ENCODE assay signal across 1 cellular context in the genomic region with DNA sequence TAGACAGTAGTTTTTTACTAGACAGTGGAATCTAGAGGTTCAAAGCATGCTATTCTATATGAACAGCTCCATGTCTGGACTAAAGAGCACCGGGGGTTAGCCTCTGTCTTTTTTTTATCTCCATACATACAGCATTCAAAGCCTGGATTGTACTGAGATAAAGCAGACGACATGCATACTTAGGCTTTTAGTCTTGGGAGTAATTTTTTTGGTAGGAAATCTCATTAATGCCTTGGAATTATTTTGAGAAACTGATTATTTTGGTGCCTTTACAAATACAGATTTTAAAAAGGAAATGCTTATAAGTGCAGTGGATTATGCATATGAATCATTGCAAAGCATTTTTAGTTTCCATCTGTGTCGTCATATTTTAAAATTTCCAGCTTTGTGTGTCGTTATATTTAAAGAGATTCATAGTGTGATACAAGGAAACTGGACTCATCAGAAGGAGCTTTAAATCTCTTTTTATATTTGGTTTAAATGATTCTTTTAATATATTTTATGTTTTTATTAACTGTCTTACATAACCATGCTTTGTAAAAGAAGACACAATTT.
TF ChIP-seq lines count a peak whose summit lies in the region.

No MANE protein-coding gene starts in this region.

TF ChIP-seq in SK-N-SH treated with all-trans-retinoic acid at 6 μM for 48 hours, 23 proteins besides CTCF, POLR2A, EP300 and RAD21 (continued from another document):
- TF ChIP-seq CSRNP3 (CRISPR knock-in tag; IDR thresholded peaks at IDR 0.05) (no peak), TCF4 (CRISPR knock-in tag; IDR thresholded peaks at IDR 0.05; ENCODE audit: borderline replicate concordance) (peak; percentile 46; the same call in 1 of the 2 replicates), ZNF70 (CRISPR knock-in tag; IDR thresholded peaks at IDR 0.05) (no peak), CREB5 (CRISPR knock-in tag; IDR thresholded peaks at IDR 0.05; ENCODE audit: low read depth) (no peak), POU6F1 (CRISPR knock-in tag; IDR thresholded peaks at IDR 0.05; ENCODE audit: borderline replicate concordance, low read depth) (no peak), PPARA (CRISPR knock-in tag; IDR thresholded peaks at IDR 0.05; ENCODE audit: borderline replicate concordance) (no peak), GLIS3 (CRISPR knock-in tag; IDR thresholded peaks at IDR 0.05) (0 out of 2 replicates have a peak, but pooled peaks have one; percentile 18)
- TF ChIP-seq, protein P1, sequence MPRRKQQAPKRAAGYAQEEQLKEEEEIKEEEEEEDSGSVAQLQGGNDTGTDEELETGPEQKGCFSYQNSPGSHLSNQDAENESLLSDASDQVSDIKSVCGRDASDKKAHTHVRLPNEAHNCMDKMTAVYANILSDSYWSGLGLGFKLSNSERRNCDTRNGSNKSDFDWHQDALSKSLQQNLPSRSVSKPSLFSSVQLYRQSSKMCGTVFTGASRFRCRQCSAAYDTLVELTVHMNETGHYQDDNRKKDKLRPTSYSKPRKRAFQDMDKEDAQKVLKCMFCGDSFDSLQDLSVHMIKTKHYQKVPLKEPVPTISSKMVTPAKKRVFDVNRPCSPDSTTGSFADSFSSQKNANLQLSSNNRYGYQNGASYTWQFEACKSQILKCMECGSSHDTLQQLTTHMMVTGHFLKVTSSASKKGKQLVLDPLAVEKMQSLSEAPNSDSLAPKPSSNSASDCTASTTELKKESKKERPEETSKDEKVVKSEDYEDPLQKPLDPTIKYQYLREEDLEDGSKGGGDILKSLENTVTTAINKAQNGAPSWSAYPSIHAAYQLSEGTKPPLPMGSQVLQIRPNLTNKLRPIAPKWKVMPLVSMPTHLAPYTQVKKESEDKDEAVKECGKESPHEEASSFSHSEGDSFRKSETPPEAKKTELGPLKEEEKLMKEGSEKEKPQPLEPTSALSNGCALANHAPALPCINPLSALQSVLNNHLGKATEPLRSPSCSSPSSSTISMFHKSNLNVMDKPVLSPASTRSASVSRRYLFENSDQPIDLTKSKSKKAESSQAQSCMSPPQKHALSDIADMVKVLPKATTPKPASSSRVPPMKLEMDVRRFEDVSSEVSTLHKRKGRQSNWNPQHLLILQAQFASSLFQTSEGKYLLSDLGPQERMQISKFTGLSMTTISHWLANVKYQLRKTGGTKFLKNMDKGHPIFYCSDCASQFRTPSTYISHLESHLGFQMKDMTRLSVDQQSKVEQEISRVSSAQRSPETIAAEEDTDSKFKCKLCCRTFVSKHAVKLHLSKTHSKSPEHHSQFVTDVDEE (CRISPR knock-in tag; IDR thresholded peaks at IDR 0.05): 0 out of 2 replicates have a peak, but pooled peaks have one; percentile 19
